ENCODE assay signal across 12 cellular contexts in genomic region chr7:22853138-22853537, GRCh38. TPM values are rescaled to one million over a fixed set of nuclear protein-coding genes. Genes with fewer than 3 reads are reported as not detected.
DNase-seq lines count a peak whose midpoint lies in the region; ATAC-seq and TF ChIP-seq lines count a peak whose summit lies in the region.
"Had no signal": no experiment of that assay in that cellular context is flagged by ENCODE, and none has a peak within 500 bp of the region (broad histone marks: within the 10 kb centered on the region; RNA-seq: fewer than 3 reads in every experiment).

No MANE protein-coding gene starts in this region.

- no peaks in the 10 kb centered on the region for H3K27me3 ChIP-seq in gastrocnemius medialis

- no peaks in the 10 kb centered on the region for H3K9me2 ChIP-seq in OCI-LY7 (ENCODE audit: insufficient read depth, low read length)

- ATAC-seq in gastrocnemius medialis (no peak), GM19328 (IDR thresholded peaks at IDR 0.05; ENCODE audit: unreplicated experiment) (no peak)

- no peak for TF ChIP-seq POLR2A in gastrocnemius medialis (IDR thresholded peaks at IDR 0.05)

- POLR2A ChIA-PET in OCI-LY7 (lab: Charles Lee) = interaction anchor here (0.6 to 1.0 kb wide), 3 partner anchors 29 to 724 kb away, joined by 3 read pairs; no protein-coding TSS in a partner anchor

- H3K9me3 Mint-ChIP-seq in T-helper 2 cell treated with Interferon-gamma antibody and Interleukin-4, amounts not matched to agents 5 μg/mL and 100 μg/mL, for 36 hours = no peaks in the 10 kb centered on the region
- no peaks in the 10 kb centered on the region for H3K9me3 Mint-ChIP-seq in endothelial cell (ENCODE audit: unreplicated experiment)

- H3K4me1 ChIP-seq in OCI-LY7 (ENCODE audit: insufficient read depth, low read length, poor library complexity, severe bottlenecking) (peaks cover 32% of the 10 kb centered on the region), gastrocnemius medialis (peaks cover 35 to 46% of the 10 kb centered on the region in 2 donors)

- peaks cover 29% of the 10 kb centered on the region for H3K79me2 ChIP-seq in OCI-LY7 (ENCODE audit: insufficient read depth, low read depth, low read length)

- peaks cover 15% of the 10 kb centered on the region for H3K4me1 Mint-ChIP-seq in T-helper 2 cell treated with Interferon-gamma antibody and Interleukin-4, amounts not matched to agents 5 μg/mL and 100 μg/mL, for 36 hours (ENCODE audit: low read depth)
- peaks cover 21% of the 10 kb centered on the region for H3K4me1 Mint-ChIP-seq in endothelial cell (ENCODE audit: unreplicated experiment)

- CTCF ChIA-PET in OCI-LY7 (lab: Charles Lee; ENCODE audit: unreplicated experiment) = interaction anchor here (0.7 kb wide), 1 partner anchor 201 kb away, joined by 4 read pairs; no protein-coding TSS in a partner anchor

- no peak for TF ChIP-seq CTCF in OCI-LY7 (conservative IDR thresholded peaks at IDR 0.05; ENCODE audit: low read length)
- no peak for TF ChIP-seq CTCF in endothelial cell (IDR thresholded peaks at IDR 0.05; ENCODE audit: unreplicated experiment)
- TF ChIP-seq CTCF in gastrocnemius medialis (IDR thresholded peaks at IDR 0.05 in 4 of 5, conservative IDR thresholded peaks at IDR 0.05 in 1 of 5) = no peak

- in situ Hi-C loops in gastrocnemius medialis (cut with MboI; ENCODE audit: low sequenced_read_pairs in 4 of 4) = no loop called here

- H2AFZ ChIP-seq in OCI-LY7 (ENCODE audit: low read length) = peak overlapping the region; percentile 87

- DNase-seq in T-helper 2 cell treated with Interferon-gamma antibody and Interleukin-4, amounts not matched to agents 5 μg/mL and 100 μg/mL, for 36 hours (ENCODE audit: low spot score) = no peak
- DNase-seq in T-helper 2 cell = no peak
- DNase-seq in OCI-LY7 (ENCODE audit: low spot score) = no peak
- no peak for DNase-seq in endothelial cell (ENCODE audit: low spot score)
- no peak for DNase-seq in gastrocnemius medialis
- DNase-seq in hypothalamus (lab: John Stamatoyannopoulos, UW) = no peak
- no peak for DNase-seq in NCI-H510A (lab: John Stamatoyannopoulos, UW)
- DNase-seq: 8988T, NCI-H1092, NCI-H526 treated with DMSO at 0.1 percent for 48 hours had no signal

- no peaks in the 10 kb centered on the region for H4K20me1 ChIP-seq in OCI-LY7 (ENCODE audit: insufficient read depth, low read length)

- peaks cover 7% of the 10 kb centered on the region for H3K27me3 Mint-ChIP-seq in T-helper 2 cell treated with Interferon-gamma antibody and Interleukin-4, amounts not matched to agents 5 μg/mL and 100 μg/mL, for 36 hours (ENCODE audit: low read depth)
- peaks cover 8% of the 10 kb centered on the region for H3K27me3 Mint-ChIP-seq in endothelial cell (ENCODE audit: unreplicated experiment)

- H3K36me3 Mint-ChIP-seq in T-helper 2 cell treated with Interferon-gamma antibody and Interleukin-4, amounts not matched to agents 5 μg/mL and 100 μg/mL, for 36 hours (ENCODE audit: low read depth) = peaks cover 19% of the 10 kb centered on the region
- H3K36me3 Mint-ChIP-seq in endothelial cell (ENCODE audit: low read depth, unreplicated experiment) = no peaks in the 10 kb centered on the region

- peaks cover 30% of the 10 kb centered on the region for H3K36me3 ChIP-seq in OCI-LY7 (ENCODE audit: insufficient read depth, low read length)
- no peaks in the 10 kb centered on the region for H3K36me3 ChIP-seq in gastrocnemius medialis

- no peak overlapping the region for H3K27ac ChIP-seq in OCI-LY7 (ENCODE audit: low read depth, low read length, poor library complexity, severe bottlenecking)
- H3K27ac ChIP-seq in gastrocnemius medialis = peak overlapping the region; percentile 94 to 99 (median 98)
- H3K27ac ChIP-seq: HL-60 had no signal

- peak overlapping the region; percentile 81 for H3K4me3 ChIP-seq in OCI-LY7 (ENCODE audit: low read depth, low read length, poor library complexity, severe bottlenecking)
- H3K4me3 ChIP-seq in gastrocnemius medialis = no peak overlapping the region

- BruUV-seq in OCI-LY7 (replicated peaks; lab: Mats Ljungman, UMichigan) = no TSS peak

- H3K4me3 Mint-ChIP-seq in T-helper 2 cell treated with Interferon-gamma antibody and Interleukin-4, amounts not matched to agents 5 μg/mL and 100 μg/mL, for 36 hours = peak overlapping the region; percentile 94
- peak overlapping the region; percentile 84 for H3K4me3 Mint-ChIP-seq in endothelial cell (ENCODE audit: unreplicated experiment)

- H3K9me3 ChIP-seq in OCI-LY7 (ENCODE audit: low read length) (no peaks in the 10 kb centered on the region), gastrocnemius medialis (no peaks in the 10 kb centered on the region)

- intact Hi-C loops in OCI-LY7 (cut with micrococcal nuclease; ENCODE audit: unreplicated experiment) (no loop called here), gastrocnemius medialis (cut with DNase I; ENCODE audit: low total_unique reads) (loop anchor here (10.0 kb wide), 1 partner anchor 202 kb away; no protein-coding TSS in a partner anchor)

- H3K27ac Mint-ChIP-seq in T-helper 2 cell treated with Interferon-gamma antibody and Interleukin-4, amounts not matched to agents 5 μg/mL and 100 μg/mL, for 36 hours = no peak overlapping the region
- H3K27ac Mint-ChIP-seq in endothelial cell (ENCODE audit: unreplicated experiment) = no peak overlapping the region

- peak overlapping the region; percentile 73 for H3K4me2 ChIP-seq in OCI-LY7 (ENCODE audit: low read length)

RNA-seq across cellular contexts. Expression of gene TOMM7, which starts 30.5 kb away (rescaled TPM):
- 184 and 195 TPM in 2 replicates for total RNA-seq in OCI-LY7 (2014; rRNA removed; shearing (Covaris generic))
- 189 and 202 TPM in 2 replicates for total RNA-seq in OCI-LY7 (2022)
- 191 TPM for total RNA-seq in endothelial cell (ENCODE audit: unreplicated experiment)
- 100 to 1,000 TPM; 124 to 235 (median 218) TPM for total RNA-seq in gastrocnemius medialis
